8 cellular contexts compared by ENCODE assay signal in genomic region chr18:51110073-51110797, GRCh38.
DNase-seq lines count a peak whose midpoint lies in the region; ATAC-seq and TF ChIP-seq lines count a peak whose summit lies in the region.

No MANE protein-coding gene starts in this region.

- POLR2A ChIA-PET in HCT116 (lab: Charles Lee), result no interaction called here

- H3K4me1 ChIP-seq in HCT116 (ENCODE audit: control insufficient read depth in 1 of 2, insufficient read depth in 2 of 2, low read length in 2 of 2) (peaks cover 0 to 12% of the 10 kb centered on the region in 2 experiments; a peak in 2 of 4 replicates), mesendoderm (ENCODE audit: control insufficient read depth, low read depth, low read length) (no peaks in the 10 kb centered on the region)

- H2AFZ ChIP-seq in HCT116 (ENCODE audit: low read depth, low read length, poor library complexity, severe bottlenecking), result no peak overlapping the region

- no peak for TF ChIP-seq POLR2A in HCT116 (IDR thresholded peaks at IDR 0.05; ENCODE audit: borderline replicate concordance, extremely low read depth, insufficient read depth, insufficient read length)

- H3K56ac ChIP-seq in mesendoderm (ENCODE audit: low read length), result peak overlapping the region; percentile 64

- H3K27me3 ChIP-seq in HCT116 (ENCODE audit: insufficient read depth, low read length) (no peaks in the 10 kb centered on the region), mesendoderm (ENCODE audit: insufficient read depth, low read length, poor library complexity) (no peaks in the 10 kb centered on the region)

- TF ChIP-seq CTCF in GM12873 (IDR thresholded peaks at IDR 0.05; ENCODE audit: insufficient read depth, low read depth, low read length, missing control alignments), result peak; percentile 96
- TF ChIP-seq CTCF in HCT116 (IDR thresholded peaks at IDR 0.05 in 2 of 3, conservative IDR thresholded peaks at IDR 0.05 in 1 of 3; ENCODE audit: borderline replicate concordance in 1 of 3, insufficient read depth in 1 of 3, low read depth in 2 of 3, low read length in 2 of 3), result peak; percentile 47 to 89 (median 79); a peak in 5 of 6 replicates

- RAD21 ChIA-PET in HCT116 (lab: Charles Lee; ENCODE audit: low non-redundant PET in 1 of 2, low total read pairs in 2 of 2, uncharacterized antibody in 2 of 2, unreplicated experiment in 2 of 2), result no interaction called here

- H2BK15ac ChIP-seq in mesendoderm (replicated peaks; ENCODE audit: low read depth), result no peak overlapping the region

- WGBS in mesendoderm (ENCODE audit: extremely low coverage, insufficient coverage, low lambda C conversion rate), result no CpG with 5 or more reads among the region's 42 CpGs

- peak; percentile 97 for ATAC-seq in HCT116

- H3K4me2 ChIP-seq in HCT116 (ENCODE audit: low read length), result peak overlapping the region; percentile 45
- no peak overlapping the region for H3K4me2 ChIP-seq in mesendoderm (ENCODE audit: low read length)

- no peaks in the 10 kb centered on the region for H3K79me2 ChIP-seq in HCT116 (ENCODE audit: insufficient read depth, low read length)
- H3K79me2 ChIP-seq in mesendoderm (ENCODE audit: control insufficient read depth, insufficient read depth, low read length), result no peaks in the 10 kb centered on the region

- no TSS peak for BruUV-seq in HCT116 (replicated peaks; lab: Mats Ljungman, UMichigan)

- H2AK5ac ChIP-seq in mesendoderm (ENCODE audit: low read length), result no peak overlapping the region

- CTCF ChIA-PET in HCT116 (lab: Charles Lee), result interaction anchor here (0.7 to 1.1 kb wide), 8 partner anchors 14 to 1178 kb away, joined by 3 to 6 read pairs (median 4); partner anchors contain the start of gene MRO

- intact Hi-C loops in HCT116 (cut with micrococcal nuclease), result loop anchor here (5.0 kb wide), 3 partner anchors 272 to 1177 kb away; no protein-coding TSS in a partner anchor

- no peak overlapping the region for H4K8ac ChIP-seq in mesendoderm (ENCODE audit: low read depth, low read length)

- peak overlapping the region; percentile 25 for H3K18ac ChIP-seq in mesendoderm (ENCODE audit: low read length)

- no peak overlapping the region for H2BK120ac ChIP-seq in mesendoderm (ENCODE audit: low read depth, low read length)

- H3K36me3 ChIP-seq in HCT116 (ENCODE audit: control insufficient read depth in 1 of 2, insufficient read depth in 2 of 2, low read length in 2 of 2) (no peaks in the 10 kb centered on the region), mesendoderm (ENCODE audit: control insufficient read depth, insufficient read depth, low read length) (no peaks in the 10 kb centered on the region)

- no peaks in the 10 kb centered on the region for H4K20me1 ChIP-seq in HCT116 (ENCODE audit: insufficient read depth)

- no peak overlapping the region for H3K23ac ChIP-seq in mesendoderm (ENCODE audit: low read length)

- H3K9ac ChIP-seq in HCT116 (ENCODE audit: low read length) (no peak overlapping the region), mesendoderm (ENCODE audit: low read length) (no peak overlapping the region)

- DNase-seq in HCT116 (ENCODE audit: low read depth, low spot score) (no peak), NCI-H1092 (lab: John Stamatoyannopoulos, UW) (peak; percentile 36), mesendoderm (peak; percentile 67), SIG-M5 treated with dmso at 0.1 percent for 504 hours (lab: John Stamatoyannopoulos, UW; ENCODE audit: unreplicated experiment) (no peak)
- DNase-seq in activated CD4-positive, alpha-beta T cell treated with anti-CD3 and anti-CD28 coated beads, Interleukin-2, amount 50 U/mL, for 48 hours, result peak; percentile 82 to 84
- peak; percentile 62 for DNase-seq in effector CD4-positive, alpha-beta T cell
- DNase-seq in stimulated activated CD8-positive, alpha-beta memory T cell treated with anti-CD3 and anti-CD28 coated beads, Interleukin-2, amount 100 ng/mL, for 48 hours (ENCODE audit: low read depth in 2 of 2), result peak; percentile 56 to 70

- no peak overlapping the region for H3K4ac ChIP-seq in mesendoderm (ENCODE audit: low read depth, low read length)

- H3K9me2 ChIP-seq in HCT116 (ENCODE audit: insufficient read depth), result no peaks in the 10 kb centered on the region

- no peak overlapping the region for H2BK5ac ChIP-seq in mesendoderm (ENCODE audit: low read length)

- no peaks in the 10 kb centered on the region for H3K79me1 ChIP-seq in mesendoderm (ENCODE audit: low read length)

- peak; percentile 93 for TF ChIP-seq RAD21 in HCT116 (IDR thresholded peaks at IDR 0.05; ENCODE audit: low read depth)

- H3K4me3 ChIP-seq in HCT116 (replicated peaks in 1 of 2; ENCODE audit: low read depth in 1 of 2, low read length in 2 of 2) (no peak overlapping the region), mesendoderm (ENCODE audit: low read length) (no peak overlapping the region)

- H3K27ac ChIP-seq in HCT116 (ENCODE audit: low read depth, low read length) (no peak overlapping the region), mesendoderm (ENCODE audit: low read depth, low read length) (no peak overlapping the region)

- no peak overlapping the region for H4K5ac ChIP-seq in mesendoderm (ENCODE audit: low read length)

- H3K9me3 ChIP-seq in HCT116 (ENCODE audit: control insufficient read depth in 1 of 2, insufficient read depth in 1 of 2, low read depth in 1 of 2, low read length in 2 of 2), result no peaks in the 10 kb centered on the region

TF ChIP-seq in HCT116, 20 proteins besides CTCF, POLR2A, EP300 and RAD21:
- TF ChIP-seq CEBPB (IDR thresholded peaks at IDR 0.05; ENCODE audit: low read depth), result no peak
- no peak for TF ChIP-seq MAX (IDR thresholded peaks at IDR 0.05)
- TF ChIP-seq JUND (IDR thresholded peaks at IDR 0.05), result no peak
- no peak for TF ChIP-seq CBX3 (IDR thresholded peaks at IDR 0.05; ENCODE audit: low read depth)
- no peak for TF ChIP-seq TCF7L2 (IDR thresholded peaks at IDR 0.05; ENCODE audit: borderline replicate concordance, extremely low read depth, insufficient read depth, insufficient read length)
- no peak for TF ChIP-seq FOSL1 (IDR thresholded peaks at IDR 0.05; ENCODE audit: low read depth)
- no peak for TF ChIP-seq ELF1 (IDR thresholded peaks at IDR 0.05; ENCODE audit: borderline replicate concordance, low read depth)
- TF ChIP-seq YY1 (IDR thresholded peaks at IDR 0.05; ENCODE audit: extremely low read depth, insufficient replicate concordance, low read depth, low read length), result no peak
- TF ChIP-seq SIN3A (IDR thresholded peaks at IDR 0.05; ENCODE audit: low read depth), result no peak
- no peak for TF ChIP-seq ZBTB33 (IDR thresholded peaks at IDR 0.05; ENCODE audit: extremely low read depth, insufficient replicate concordance, low read length)
- TF ChIP-seq REST (IDR thresholded peaks at IDR 0.05; ENCODE audit: low read depth), result no peak
- no peak for TF ChIP-seq SRF (IDR thresholded peaks at IDR 0.05; ENCODE audit: low read depth)
- no peak for TF ChIP-seq ZFX (IDR thresholded peaks at IDR 0.05)
- TF ChIP-seq ATF3 (IDR thresholded peaks at IDR 0.05), result no peak
- no peak for TF ChIP-seq EZH2phosphoT487 (IDR thresholded peaks at IDR 0.05; ENCODE audit: borderline replicate concordance)
- TF ChIP-seq EGR1 (IDR thresholded peaks at IDR 0.05; ENCODE audit: low read depth), result no peak
- no peak for TF ChIP-seq EZH2 (IDR thresholded peaks at IDR 0.05)

Comparison
In these comparisons a context has a peak if more than half of its experiments do, and no peak if none do; other contexts are left out.
1. DNase-seq: peak in NCI-H1092 (single experiment), activated CD4-positive, alpha-beta T cell treated with anti-CD3 and anti-CD28 coated beads, Interleukin-2, amount 50 U/mL, for 48 hours (2 of 2), effector CD4-positive, alpha-beta T cell (single experiment), mesendoderm (single experiment) and stimulated activated CD8-positive, alpha-beta memory T cell treated with anti-CD3 and anti-CD28 coated beads, Interleukin-2, amount 100 ng/mL, for 48 hours (2 of 2); none in HCT116 (single experiment) and SIG-M5 treated with dmso at 0.1 percent for 504 hours (single experiment).